In genomic region chr7:105677803-105678583, GRCh38 we compare ENCODE assay signal across 8 cellular contexts.
A peak's percentile ranks its signal among the peaks of the same experiment; 100 is the strongest.
DNase-seq lines count a peak whose midpoint lies in the region; ATAC-seq lines count a peak whose summit lies in the region.

No MANE protein-coding gene starts in this region.

- no peaks in the 10 kb centered on the region for H3K27me3 ChIP-seq in HAP-1 (ENCODE audit: low read depth)

- in situ Hi-C loops in HAP-1 (cut with MboI; ENCODE audit: low sequenced_read_pairs): no loop called here

- no peaks in the 10 kb centered on the region for H3K36me3 ChIP-seq in HAP-1 (replicated peaks)

- peak overlapping the region; percentile 6 to 34 (median 26) for H3K4me3 ChIP-seq in skin epidermis
- no peak overlapping the region for H3K4me3 ChIP-seq in HAP-1

- H3K4me1 ChIP-seq in HAP-1: no peaks in the 10 kb centered on the region

- H3K27ac ChIP-seq in cingulate gyrus (ENCODE audit: low read depth, low read length): peak overlapping the region; percentile 54
- peak overlapping the region in 20 of 21 experiments; percentile 16 to 83 (median 74) for H3K27ac ChIP-seq in skin epidermis

- ATAC-seq in GM18870 (IDR thresholded peaks at IDR 0.05; ENCODE audit: unreplicated experiment): peak; percentile 64
- peak; percentile 62 for ATAC-seq in HG03103 (IDR thresholded peaks at IDR 0.05; ENCODE audit: low read depth, unreplicated experiment)

- no peaks in the 10 kb centered on the region; the same call in 1 of the 2 replicates for H3K9me3 ChIP-seq in HAP-1

- DNase-seq in T-helper 22 cell (ENCODE audit: low read depth) (peak; percentile 63), COLO829 (ENCODE audit: low spot score) (no peak), HAP-1 (ENCODE audit: low spot score in 2 of 2) (no peak), putamen (ENCODE audit: low spot score) (no peak)
